ENCODE assay signal across 1 cellular context in genomic region chr3:9646800-9647152, GRCh38.
TF ChIP-seq lines count a peak whose summit lies in the region.

No MANE protein-coding gene starts in this region.

TF ChIP-seq in HepG2, 621 proteins besides CTCF, POLR2A, EP300 and RAD21:
- TF ChIP-seq CHD2 (IDR thresholded peaks at IDR 0.05; ENCODE audit: low read depth, low read length) = no peak
- no peak for TF ChIP-seq ZNF678 (CRISPR knock-in tag; IDR thresholded peaks at IDR 0.05)
- no peak for TF ChIP-seq ZNF431 (CRISPR knock-in tag; IDR thresholded peaks at IDR 0.05; ENCODE audit: borderline replicate concordance, low read depth)
- no peak for TF ChIP-seq NFYB (CRISPR knock-in tag; IDR thresholded peaks at IDR 0.05)
- TF ChIP-seq ZNF660 (CRISPR knock-in tag; IDR thresholded peaks at IDR 0.05; ENCODE audit: borderline replicate concordance, low read depth) = no peak
- TF ChIP-seq, protein P1, sequence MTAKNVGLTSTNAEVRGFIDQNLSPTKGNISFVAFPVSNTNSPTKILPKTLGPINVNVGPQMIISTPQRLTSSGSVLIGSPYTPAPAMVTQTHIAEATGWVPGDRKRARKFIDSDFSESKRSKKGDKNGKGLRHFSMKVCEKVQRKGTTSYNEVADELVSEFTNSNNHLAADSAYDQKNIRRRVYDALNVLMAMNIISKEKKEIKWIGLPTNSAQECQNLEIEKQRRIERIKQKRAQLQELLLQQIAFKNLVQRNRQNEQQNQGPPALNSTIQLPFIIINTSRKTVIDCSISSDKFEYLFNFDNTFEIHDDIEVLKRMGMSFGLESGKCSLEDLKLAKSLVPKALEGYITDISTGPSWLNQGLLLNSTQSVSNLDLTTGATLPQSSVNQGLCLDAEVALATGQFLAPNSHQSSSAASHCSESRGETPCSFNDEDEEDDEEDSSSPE (CRISPR knock-in tag; IDR thresholded peaks at IDR 0.05) = no peak
- no peak for TF ChIP-seq SOX13 (IDR thresholded peaks at IDR 0.05)
- TF ChIP-seq SOX13 (CRISPR knock-in tag; conservative IDR thresholded peaks at IDR 0.05 in 1 of 2, IDR thresholded peaks at IDR 0.05 in 1 of 2) = no peak
- TF ChIP-seq FOXO4 (CRISPR knock-in tag; conservative IDR thresholded peaks at IDR 0.05) = no peak
- TF ChIP-seq, protein P2, sequence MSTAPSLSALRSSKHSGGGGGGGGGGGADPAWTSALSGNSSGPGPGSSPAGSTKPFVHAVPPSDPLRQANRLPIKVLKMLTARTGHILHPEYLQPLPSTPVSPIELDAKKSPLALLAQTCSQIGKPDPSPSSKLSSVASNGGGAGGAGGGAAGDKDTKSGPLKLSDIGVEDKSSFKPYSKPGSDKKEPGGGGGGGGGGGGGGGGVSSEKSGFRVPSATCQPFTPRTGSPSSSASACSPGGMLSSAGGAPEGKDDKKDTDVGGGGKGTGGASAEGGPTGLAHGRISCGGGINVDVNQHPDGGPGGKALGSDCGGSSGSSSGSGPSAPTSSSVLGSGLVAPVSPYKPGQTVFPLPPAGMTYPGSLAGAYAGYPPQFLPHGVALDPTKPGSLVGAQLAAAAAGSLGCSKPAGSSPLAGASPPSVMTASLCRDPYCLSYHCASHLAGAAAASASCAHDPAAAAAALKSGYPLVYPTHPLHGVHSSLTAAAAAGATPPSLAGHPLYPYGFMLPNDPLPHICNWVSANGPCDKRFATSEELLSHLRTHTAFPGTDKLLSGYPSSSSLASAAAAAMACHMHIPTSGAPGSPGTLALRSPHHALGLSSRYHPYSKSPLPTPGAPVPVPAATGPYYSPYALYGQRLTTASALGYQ (CRISPR knock-in tag; IDR thresholded peaks at IDR 0.05) = no peak
- no peak for TF ChIP-seq ZNF883 (CRISPR knock-in tag; IDR thresholded peaks at IDR 0.05; ENCODE audit: not compliant biosample characterization)
- no peak for TF ChIP-seq GLI4 (CRISPR knock-in tag; IDR thresholded peaks at IDR 0.05; ENCODE audit: borderline replicate concordance)
- TF ChIP-seq ZNF224 (CRISPR knock-in tag; IDR thresholded peaks at IDR 0.05) = no peak
- TF ChIP-seq TARDBP (CRISPR knock-in tag; IDR thresholded peaks at IDR 0.05) = no peak
- TF ChIP-seq, protein P3, sequence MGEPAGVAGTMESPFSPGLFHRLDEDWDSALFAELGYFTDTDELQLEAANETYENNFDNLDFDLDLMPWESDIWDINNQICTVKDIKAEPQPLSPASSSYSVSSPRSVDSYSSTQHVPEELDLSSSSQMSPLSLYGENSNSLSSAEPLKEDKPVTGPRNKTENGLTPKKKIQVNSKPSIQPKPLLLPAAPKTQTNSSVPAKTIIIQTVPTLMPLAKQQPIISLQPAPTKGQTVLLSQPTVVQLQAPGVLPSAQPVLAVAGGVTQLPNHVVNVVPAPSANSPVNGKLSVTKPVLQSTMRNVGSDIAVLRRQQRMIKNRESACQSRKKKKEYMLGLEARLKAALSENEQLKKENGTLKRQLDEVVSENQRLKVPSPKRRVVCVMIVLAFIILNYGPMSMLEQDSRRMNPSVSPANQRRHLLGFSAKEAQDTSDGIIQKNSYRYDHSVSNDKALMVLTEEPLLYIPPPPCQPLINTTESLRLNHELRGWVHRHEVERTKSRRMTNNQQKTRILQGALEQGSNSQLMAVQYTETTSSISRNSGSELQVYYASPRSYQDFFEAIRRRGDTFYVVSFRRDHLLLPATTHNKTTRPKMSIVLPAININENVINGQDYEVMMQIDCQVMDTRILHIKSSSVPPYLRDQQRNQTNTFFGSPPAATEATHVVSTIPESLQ (CRISPR knock-in tag; conservative IDR thresholded peaks at IDR 0.05) = no peak
- TF ChIP-seq, protein P4, sequence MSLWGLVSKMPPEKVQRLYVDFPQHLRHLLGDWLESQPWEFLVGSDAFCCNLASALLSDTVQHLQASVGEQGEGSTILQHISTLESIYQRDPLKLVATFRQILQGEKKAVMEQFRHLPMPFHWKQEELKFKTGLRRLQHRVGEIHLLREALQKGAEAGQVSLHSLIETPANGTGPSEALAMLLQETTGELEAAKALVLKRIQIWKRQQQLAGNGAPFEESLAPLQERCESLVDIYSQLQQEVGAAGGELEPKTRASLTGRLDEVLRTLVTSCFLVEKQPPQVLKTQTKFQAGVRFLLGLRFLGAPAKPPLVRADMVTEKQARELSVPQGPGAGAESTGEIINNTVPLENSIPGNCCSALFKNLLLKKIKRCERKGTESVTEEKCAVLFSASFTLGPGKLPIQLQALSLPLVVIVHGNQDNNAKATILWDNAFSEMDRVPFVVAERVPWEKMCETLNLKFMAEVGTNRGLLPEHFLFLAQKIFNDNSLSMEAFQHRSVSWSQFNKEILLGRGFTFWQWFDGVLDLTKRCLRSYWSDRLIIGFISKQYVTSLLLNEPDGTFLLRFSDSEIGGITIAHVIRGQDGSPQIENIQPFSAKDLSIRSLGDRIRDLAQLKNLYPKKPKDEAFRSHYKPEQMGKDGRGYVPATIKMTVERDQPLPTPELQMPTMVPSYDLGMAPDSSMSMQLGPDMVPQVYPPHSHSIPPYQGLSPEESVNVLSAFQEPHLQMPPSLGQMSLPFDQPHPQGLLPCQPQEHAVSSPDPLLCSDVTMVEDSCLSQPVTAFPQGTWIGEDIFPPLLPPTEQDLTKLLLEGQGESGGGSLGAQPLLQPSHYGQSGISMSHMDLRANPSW (CRISPR knock-in tag; IDR thresholded peaks at IDR 0.05; ENCODE audit: borderline replicate concordance) = no peak
